ENCODE assay signal across 1 cellular context in genomic region chrX:103791826-103792458, GRCh38.
TF ChIP-seq lines count a peak whose summit lies in the region.

No MANE protein-coding gene starts in this region.

TF ChIP-seq in IMR-90, 13 proteins besides CTCF, POLR2A, EP300 and RAD21 (continued from another document):
- TF ChIP-seq SMC3 (IDR thresholded peaks at IDR 0.05; ENCODE audit: low read depth, low read length) (no peak), MAZ (IDR thresholded peaks at IDR 0.05; ENCODE audit: borderline replicate concordance, low read depth, low read length) (no peak), NFE2L2 (IDR thresholded peaks at IDR 0.05; ENCODE audit: low read depth, low read length) (no peak), ELK1 (IDR thresholded peaks at IDR 0.05; ENCODE audit: borderline replicate concordance, low read depth, low read length) (no peak), MXI1 (IDR thresholded peaks at IDR 0.05; ENCODE audit: borderline replicate concordance, low read depth, low read length) (no peak), USF2 (IDR thresholded peaks at IDR 0.05; ENCODE audit: low read depth, low read length) (no peak), CEBPB (IDR thresholded peaks at IDR 0.05; ENCODE audit: low read depth, low read length) (no peak), MAFK (IDR thresholded peaks at IDR 0.05; ENCODE audit: low read depth, low read length) (no peak), BHLHE40 (IDR thresholded peaks at IDR 0.05; ENCODE audit: low read depth, low read length) (no peak)
